Comparison of ENCODE assay signal across 14 cellular contexts in the genomic region with DNA sequence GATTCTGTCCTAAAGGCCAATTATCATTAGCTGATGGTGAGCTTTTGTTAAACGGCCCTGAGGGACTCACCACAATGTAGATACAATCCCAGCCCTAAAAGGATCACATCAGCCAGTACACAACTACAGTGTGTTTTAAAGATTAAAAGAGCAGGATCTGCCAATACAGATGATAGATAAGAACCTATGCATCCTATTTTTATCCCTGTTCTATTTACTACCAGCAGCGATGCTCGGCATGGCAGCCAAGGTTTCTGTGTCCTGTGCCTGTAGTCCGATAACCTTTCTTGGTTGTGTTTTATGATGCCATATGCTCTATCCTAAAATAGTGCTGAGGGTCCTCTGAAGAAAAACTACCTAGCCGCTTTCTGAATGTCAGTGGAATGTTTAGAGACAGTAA.
DNase-seq lines count a peak whose midpoint lies in the region; TF ChIP-seq lines count a peak whose summit lies in the region.
"Had no signal": no experiment of that assay in that cellular context is flagged by ENCODE, and none has a peak within 500 bp of the region (broad histone marks: within the 10 kb centered on the region; RNA-seq: fewer than 3 reads in every experiment).

No MANE protein-coding gene starts in this region.

- no peak for TF ChIP-seq CTCF in LNCaP clone FGC (IDR thresholded peaks at IDR 0.05; ENCODE audit: control insufficient read depth, extremely low read depth, insufficient read depth)

- DNase-seq in COR-L47 (lab: John Stamatoyannopoulos, UW) (peak; percentile 81), LNCaP clone FGC (ENCODE audit: low read depth) (peak; percentile 55), NCI-H748 (lab: John Stamatoyannopoulos, UW; ENCODE audit: unreplicated experiment) (peak; percentile 99), erythroblast (lab: John Stamatoyannopoulos, UW) (peak; percentile 67 to 77), hepatic stellate cell (ENCODE audit: low spot score) (no peak), NK-92 (lab: John Stamatoyannopoulos, UW; ENCODE audit: unreplicated experiment) (no peak)
- DNase-seq in activated CD4-positive, CD25-positive, alpha-beta regulatory T cell (lab: John Stamatoyannopoulos, UW), result no peak
- DNase-seq: CD8-positive, alpha-beta T cell; DMS 273 treated with DMSO at 0.1 percent for 48 hours; H9; Karpas-422; NCI-H526 treated with DMSO at 0.1 percent for 48 hours; SW 1271; T-helper 9 cell had no signal

- H3K4me3 ChIP-seq in LNCaP clone FGC (ENCODE audit: low read depth, low read length), result no peak overlapping the region

- TF ChIP-seq POLR2A in erythroblast (IDR thresholded peaks at IDR 0.05; ENCODE audit: low read length), result no peak

Comparison
In these comparisons a context has a peak if more than half of its experiments do, and no peak if none do; other contexts are left out.
1. DNase-seq: peak in COR-L47 (single experiment), LNCaP clone FGC (single experiment), NCI-H748 (single experiment) and erythroblast (2 of 2); none in hepatic stellate cell (single experiment), NK-92 (single experiment) and activated CD4-positive, CD25-positive, alpha-beta regulatory T cell (0 of 4).